Comparison of ENCODE assay signal across 13 cellular contexts in the genomic region with DNA sequence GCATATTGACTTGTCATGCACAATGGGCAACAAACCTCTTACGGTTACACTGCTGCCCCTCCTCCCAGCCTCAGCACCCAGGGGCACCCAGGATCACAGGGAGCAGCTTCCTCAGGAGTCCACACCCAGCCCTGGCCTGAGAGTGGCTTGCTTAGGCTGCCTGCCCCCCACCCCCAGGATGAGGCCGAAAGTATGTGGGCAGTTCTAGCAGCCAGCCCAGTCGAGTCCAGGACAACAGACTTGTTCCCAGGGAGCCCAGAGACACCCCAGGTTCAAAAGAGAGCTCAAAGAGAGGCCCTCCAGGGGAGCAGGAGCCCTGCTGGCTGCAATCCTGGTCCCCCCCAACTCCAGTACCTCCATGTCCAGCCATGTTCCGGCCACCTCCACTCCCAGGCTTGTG.
DNase-seq lines count a peak whose midpoint lies in the region; ATAC-seq and TF ChIP-seq lines count a peak whose summit lies in the region.
"Had no signal": no experiment of that assay in that cellular context is flagged by ENCODE, and none has a peak within 500 bp of the region (broad histone marks: within the 10 kb centered on the region; RNA-seq: fewer than 3 reads in every experiment).

No MANE protein-coding gene starts in this region.

- no peak for TF ChIP-seq POLR2A in sigmoid colon (IDR thresholded peaks at IDR 0.05)

- peak overlapping the region; percentile 4 for H3K27ac Mint-ChIP-seq in dendritic cell treated with granulocyte-macrophage colony-stimulating factor and Interleukin-4, amounts not matched to agents 40 ng/mL and 50 ng/mL, for 4 days
- H3K27ac Mint-ChIP-seq: CD8-positive, alpha-beta memory T cell had no signal

- H3K4me1 ChIP-seq in RWPE2 (ENCODE audit: insufficient read depth, poor library complexity, severe bottlenecking): no peaks in the 10 kb centered on the region
- H3K4me1 ChIP-seq in sigmoid colon: no peaks in the 10 kb centered on the region
- H3K4me1 ChIP-seq: A549, HAP-1 had no signal

- peaks cover 7% of the 10 kb centered on the region for H3K27me3 Mint-ChIP-seq in dendritic cell treated with granulocyte-macrophage colony-stimulating factor and Interleukin-4, amounts not matched to agents 40 ng/mL and 50 ng/mL, for 4 days

- H3K36me3 ChIP-seq in RWPE2 (ENCODE audit: low read depth) (no peaks in the 10 kb centered on the region), sigmoid colon (no peaks in the 10 kb centered on the region)
- H3K36me3 ChIP-seq: HAP-1 had no signal

- H3K9me3 Mint-ChIP-seq in dendritic cell treated with granulocyte-macrophage colony-stimulating factor and Interleukin-4, amounts not matched to agents 40 ng/mL and 50 ng/mL, for 4 days: no peaks in the 10 kb centered on the region
- H3K9me3 Mint-ChIP-seq: CD8-positive, alpha-beta memory T cell had no signal

- WGBS in sigmoid colon, 2 donors: 75 to 84% methylated on average over 4 of the region's 4 CpGs

- intact Hi-C loops in dendritic cell treated with granulocyte-macrophage colony-stimulating factor and Interleukin-4, amounts not matched to agents 40 ng/mL and 50 ng/mL, for 4 days (cut with micrococcal nuclease): no loop called here
- intact Hi-C loops in sigmoid colon (cut with DNase I): no loop called here

- H3K9me3 ChIP-seq in RWPE2 (ENCODE audit: severe bottlenecking) (no peaks in the 10 kb centered on the region), sigmoid colon (no peaks in the 10 kb centered on the region)
- H3K9me3 ChIP-seq: A549, Caco-2, HAP-1 had no signal

- no peaks in the 10 kb centered on the region for H3K36me3 Mint-ChIP-seq in dendritic cell treated with granulocyte-macrophage colony-stimulating factor and Interleukin-4, amounts not matched to agents 40 ng/mL and 50 ng/mL, for 4 days (ENCODE audit: low read depth)
- H3K36me3 Mint-ChIP-seq: CD8-positive, alpha-beta memory T cell had no signal

- H3K27ac ChIP-seq in RWPE2 (ENCODE audit: poor library complexity, severe bottlenecking): no peak overlapping the region
- no peak overlapping the region for H3K27ac ChIP-seq in sigmoid colon
- H3K27ac ChIP-seq: A549 had no signal

- H3K4me3 Mint-ChIP-seq in dendritic cell treated with granulocyte-macrophage colony-stimulating factor and Interleukin-4, amounts not matched to agents 40 ng/mL and 50 ng/mL, for 4 days: no peak overlapping the region
- H3K4me3 Mint-ChIP-seq: CD8-positive, alpha-beta memory T cell had no signal

- no peak for TF ChIP-seq CTCF in RWPE2 (IDR thresholded peaks at IDR 0.05; ENCODE audit: poor library complexity, severe bottlenecking)
- TF ChIP-seq CTCF in sigmoid colon (IDR thresholded peaks at IDR 0.05): no peak

- H3K4me3 ChIP-seq in RWPE2 (ENCODE audit: severe bottlenecking) (no peak overlapping the region), sigmoid colon (no peak overlapping the region)
- H3K4me3 ChIP-seq: A549, HAP-1 had no signal

- DNase-seq in RWPE2 (ENCODE audit: low spot score) (peak; percentile 19), mesenteric fat pad (ENCODE audit: low spot score) (peak; percentile 82), sigmoid colon (peak; percentile 18), SKM-1 treated with dmso at 0.1 percent for 144 hours (lab: John Stamatoyannopoulos, UW; ENCODE audit: unreplicated experiment) (no peak), AML-193 (lab: John Stamatoyannopoulos, UW) (no peak)
- no peak for DNase-seq in stimulated activated naive CD4-positive, alpha-beta T cell treated with Interleukin-2 at 50 U/mL for 16 hours (lab: John Stamatoyannopoulos, UW)
- DNase-seq: CD8-positive, alpha-beta memory T cell; DND-41; GDM1 had no signal

- H3K4me1 Mint-ChIP-seq in dendritic cell treated with granulocyte-macrophage colony-stimulating factor and Interleukin-4, amounts not matched to agents 40 ng/mL and 50 ng/mL, for 4 days (ENCODE audit: low read depth): peaks cover 64% of the 10 kb centered on the region

- no peak for ATAC-seq in RWPE2 (ENCODE audit: low read depth)
- ATAC-seq: A549 had no signal

- no peak for TF ChIP-seq EP300 in sigmoid colon (IDR thresholded peaks at IDR 0.05)

- H3K27me3 ChIP-seq in RWPE2 (ENCODE audit: insufficient read depth, poor library complexity, severe bottlenecking) (no peaks in the 10 kb centered on the region), sigmoid colon (peaks cover 0 to 1% (median 0%) of the 10 kb centered on the region in 3 donors)

Comparison
In these comparisons a context has a peak if more than half of its experiments do, and no peak if none do; other contexts are left out.
1. DNase-seq: peak in RWPE2 (single experiment), mesenteric fat pad (single experiment) and sigmoid colon (single experiment); none in stimulated activated naive CD4-positive, alpha-beta T cell treated with Interleukin-2 at 50 U/mL for 16 hours (single experiment), SKM-1 treated with dmso at 0.1 percent for 144 hours (single experiment) and AML-193 (0 of 2).